ENCODE assay signal across 1 cellular context in the genomic region with DNA sequence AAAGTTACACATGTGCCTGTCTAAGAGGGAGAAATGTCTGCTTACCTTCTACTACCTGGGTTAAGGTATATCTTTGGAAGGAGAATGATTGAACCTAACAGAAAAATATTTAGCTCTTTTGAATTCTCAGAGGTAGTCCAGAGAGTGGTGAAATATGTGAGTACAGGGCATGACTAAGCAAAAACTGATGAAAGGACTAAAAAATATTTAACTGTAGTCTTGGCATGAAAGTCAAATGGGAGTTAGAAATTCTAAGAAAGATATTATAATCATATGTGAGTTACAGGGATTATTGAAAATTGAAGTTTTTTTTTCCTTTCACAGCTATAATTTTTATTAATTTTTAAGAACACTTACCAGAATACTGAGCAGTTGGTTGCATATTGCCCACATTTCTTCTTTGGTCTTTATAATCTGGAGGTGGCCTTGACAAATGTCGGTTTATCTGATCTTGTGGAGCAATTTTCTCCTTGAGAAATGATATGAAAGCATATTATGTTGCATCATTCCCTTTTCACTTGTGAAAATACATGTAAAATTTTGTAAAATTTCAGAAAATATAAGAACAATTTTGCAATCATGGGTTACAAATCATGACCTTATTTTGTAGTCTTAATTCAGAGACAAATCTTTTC.
TF ChIP-seq lines count a peak whose summit lies in the region.

No MANE protein-coding gene starts in this region.

TF ChIP-seq in GM23338, 12 proteins besides CTCF, POLR2A, EP300 and RAD21 (continued from another document):
- TF ChIP-seq, protein P1, sequence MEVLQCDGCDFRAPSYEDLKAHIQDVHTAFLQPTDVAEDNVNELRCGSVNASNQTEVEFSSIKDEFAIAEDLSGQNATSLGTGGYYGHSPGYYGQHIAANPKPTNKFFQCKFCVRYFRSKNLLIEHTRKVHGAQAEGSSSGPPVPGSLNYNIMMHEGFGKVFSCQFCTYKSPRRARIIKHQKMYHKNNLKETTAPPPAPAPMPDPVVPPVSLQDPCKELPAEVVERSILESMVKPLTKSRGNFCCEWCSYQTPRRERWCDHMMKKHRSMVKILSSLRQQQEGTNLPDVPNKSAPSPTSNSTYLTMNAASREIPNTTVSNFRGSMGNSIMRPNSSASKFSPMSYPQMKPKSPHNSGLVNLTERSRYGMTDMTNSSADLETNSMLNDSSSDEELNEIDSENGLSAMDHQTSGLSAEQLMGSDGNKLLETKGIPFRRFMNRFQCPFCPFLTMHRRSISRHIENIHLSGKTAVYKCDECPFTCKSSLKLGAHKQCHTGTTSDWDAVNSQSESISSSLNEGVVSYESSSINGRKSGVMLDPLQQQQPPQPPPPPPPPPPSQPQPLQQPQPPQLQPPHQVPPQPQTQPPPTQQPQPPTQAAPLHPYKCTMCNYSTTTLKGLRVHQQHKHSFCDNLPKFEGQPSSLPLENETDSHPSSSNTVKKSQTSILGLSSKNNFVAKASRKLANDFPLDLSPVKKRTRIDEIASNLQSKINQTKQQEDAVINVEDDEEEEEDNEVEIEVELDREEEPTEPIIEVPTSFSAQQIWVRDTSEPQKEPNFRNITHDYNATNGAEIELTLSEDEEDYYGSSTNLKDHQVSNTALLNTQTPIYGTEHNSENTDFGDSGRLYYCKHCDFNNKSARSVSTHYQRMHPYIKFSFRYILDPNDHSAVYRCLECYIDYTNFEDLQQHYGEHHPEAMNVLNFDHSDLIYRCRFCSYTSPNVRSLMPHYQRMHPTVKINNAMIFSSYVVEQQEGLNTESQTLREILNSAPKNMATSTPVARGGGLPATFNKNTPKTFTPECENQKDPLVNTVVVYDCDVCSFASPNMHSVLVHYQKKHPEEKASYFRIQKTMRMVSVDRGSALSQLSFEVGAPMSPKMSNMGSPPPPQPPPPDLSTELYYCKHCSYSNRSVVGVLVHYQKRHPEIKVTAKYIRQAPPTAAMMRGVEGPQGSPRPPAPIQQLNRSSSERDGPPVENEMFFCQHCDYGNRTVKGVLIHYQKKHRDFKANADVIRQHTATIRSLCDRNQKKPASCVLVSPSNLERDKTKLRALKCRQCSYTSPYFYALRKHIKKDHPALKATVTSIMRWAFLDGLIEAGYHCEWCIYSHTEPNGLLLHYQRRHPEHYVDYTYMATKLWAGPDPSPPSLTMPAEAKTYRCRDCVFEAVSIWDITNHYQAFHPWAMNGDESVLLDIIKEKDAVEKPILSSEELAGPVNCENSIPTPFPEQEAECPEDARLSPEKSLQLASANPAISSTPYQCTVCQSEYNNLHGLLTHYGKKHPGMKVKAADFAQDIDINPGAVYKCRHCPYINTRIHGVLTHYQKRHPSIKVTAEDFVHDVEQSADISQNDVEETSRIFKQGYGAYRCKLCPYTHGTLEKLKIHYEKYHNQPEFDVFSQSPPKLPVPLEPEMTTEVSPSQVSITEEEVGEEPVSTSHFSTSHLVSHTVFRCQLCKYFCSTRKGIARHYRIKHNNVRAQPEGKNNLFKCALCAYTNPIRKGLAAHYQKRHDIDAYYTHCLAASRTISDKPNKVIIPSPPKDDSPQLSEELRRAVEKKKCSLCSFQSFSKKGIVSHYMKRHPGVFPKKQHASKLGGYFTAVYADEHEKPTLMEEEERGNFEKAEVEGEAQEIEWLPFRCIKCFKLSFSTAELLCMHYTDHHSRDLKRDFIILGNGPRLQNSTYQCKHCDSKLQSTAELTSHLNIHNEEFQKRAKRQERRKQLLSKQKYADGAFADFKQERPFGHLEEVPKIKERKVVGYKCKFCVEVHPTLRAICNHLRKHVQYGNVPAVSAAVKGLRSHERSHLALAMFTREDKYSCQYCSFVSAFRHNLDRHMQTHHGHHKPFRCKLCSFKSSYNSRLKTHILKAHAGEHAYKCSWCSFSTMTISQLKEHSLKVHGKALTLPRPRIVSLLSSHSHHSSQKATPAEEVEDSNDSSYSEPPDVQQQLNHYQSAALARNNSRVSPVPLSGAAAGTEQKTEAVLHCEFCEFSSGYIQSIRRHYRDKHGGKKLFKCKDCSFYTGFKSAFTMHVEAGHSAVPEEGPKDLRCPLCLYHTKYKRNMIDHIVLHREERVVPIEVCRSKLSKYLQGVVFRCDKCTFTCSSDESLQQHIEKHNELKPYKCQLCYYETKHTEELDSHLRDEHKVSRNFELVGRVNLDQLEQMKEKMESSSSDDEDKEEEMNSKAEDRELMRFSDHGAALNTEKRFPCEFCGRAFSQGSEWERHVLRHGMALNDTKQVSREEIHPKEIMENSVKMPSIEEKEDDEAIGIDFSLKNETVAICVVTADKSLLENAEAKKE (CRISPR knock-in tag; IDR thresholded peaks at IDR 0.05): no peak
- no peak for TF ChIP-seq EZH2 (IDR thresholded peaks at IDR 0.05; ENCODE audit: low read depth, unreplicated experiment)
- TF ChIP-seq ZNF331 (CRISPR knock-in tag; IDR thresholded peaks at IDR 0.05; ENCODE audit: low read depth): no peak
- no peak for TF ChIP-seq STAT1 (IDR thresholded peaks at IDR 0.05; ENCODE audit: unreplicated experiment)
